9 cellular contexts compared by ENCODE assay signal in the genomic region with DNA sequence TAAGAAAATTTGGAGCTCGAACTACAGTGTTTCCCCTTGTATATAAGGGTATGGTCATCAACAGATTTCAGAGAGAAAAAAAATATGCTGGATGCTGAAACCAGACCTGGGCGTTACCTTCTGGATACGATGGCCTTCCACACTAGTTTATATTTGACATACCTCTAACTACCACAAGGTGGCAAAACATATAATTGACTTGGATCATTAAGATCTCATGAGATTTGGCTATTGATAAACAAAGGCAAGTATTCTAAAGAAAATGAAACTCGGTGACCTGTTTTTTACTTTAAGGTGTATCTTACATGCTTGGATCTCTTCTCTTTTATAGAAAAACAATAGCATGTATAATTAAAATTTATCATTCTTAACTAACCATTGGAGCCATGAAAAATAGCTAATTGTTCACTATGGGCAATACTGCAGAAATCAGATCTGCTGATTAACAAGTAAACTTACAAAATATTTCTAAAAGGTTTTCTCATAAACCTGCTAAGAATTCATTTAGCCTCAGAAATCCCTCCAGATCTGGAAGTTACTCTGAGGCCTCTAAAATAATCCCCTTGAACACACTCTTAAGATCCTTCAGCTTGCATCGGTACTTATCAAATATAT.
DNase-seq lines count a peak whose midpoint lies in the region; ATAC-seq and TF ChIP-seq lines count a peak whose summit lies in the region.
"Had no signal": no experiment of that assay in that cellular context is flagged by ENCODE, and none has a peak within 500 bp of the region (broad histone marks: within the 10 kb centered on the region; RNA-seq: fewer than 3 reads in every experiment).

No MANE protein-coding gene starts in this region.

- intact Hi-C loops in left colon (cut with DNase I, micrococcal nuclease), result no loop called here
- intact Hi-C loops in sigmoid colon (cut with DNase I), result no loop called here

- no peak for TF ChIP-seq POLR2A in sigmoid colon (IDR thresholded peaks at IDR 0.05)

- H3K36me3 ChIP-seq in kidney epithelial cell (ENCODE audit: control insufficient read depth, insufficient read depth, low read length) (no peaks in the 10 kb centered on the region), sigmoid colon (no peaks in the 10 kb centered on the region)

- TF ChIP-seq CTCF in GM12864 (IDR thresholded peaks at IDR 0.05; ENCODE audit: low read depth, low read length, missing control alignments) (peak; percentile 42), kidney epithelial cell (IDR thresholded peaks at IDR 0.05; ENCODE audit: insufficient read depth, low read length, poor library complexity, severe bottlenecking) (peak; percentile 28), sigmoid colon (IDR thresholded peaks at IDR 0.05) (peak in 1 of 4 experiments; percentile 20)

- no peak for TF ChIP-seq EP300 in sigmoid colon (IDR thresholded peaks at IDR 0.05)

- ATAC-seq in GM21423 (IDR thresholded peaks at IDR 0.05; ENCODE audit: unreplicated experiment) (peak; percentile 58), left colon (no peak)

- DNase-seq in GM12864 (ENCODE audit: low read depth) (no peak), NCI-H460 (ENCODE audit: extremely low read depth, low read depth) (peak; percentile 5), kidney epithelial cell (ENCODE audit: low read depth) (no peak), T-helper 9 cell (no peak), left colon (no peak), DMS79 treated with DMSO at 0.1 percent for 48 hours (lab: John Stamatoyannopoulos, UW) (no peak), sigmoid colon (no peak)

- H3K27ac ChIP-seq in sigmoid colon, result no peak overlapping the region
- H3K27ac ChIP-seq: skin epidermis had no signal

- no peaks in the 10 kb centered on the region for H3K9me3 ChIP-seq in sigmoid colon

- H3K4me3 ChIP-seq in GM12864 (ENCODE audit: low read depth, low read length), result no peak overlapping the region
- H3K4me3 ChIP-seq in kidney epithelial cell (ENCODE audit: low read depth, low read length), result no peak overlapping the region
- H3K4me3 ChIP-seq in sigmoid colon, result no peak overlapping the region
- H3K4me3 ChIP-seq: skin epidermis had no signal

- no peaks in the 10 kb centered on the region for H3K27me3 ChIP-seq in kidney epithelial cell (ENCODE audit: control insufficient read depth, insufficient read depth, low read length)
- no peaks in the 10 kb centered on the region for H3K27me3 ChIP-seq in sigmoid colon

- H3K4me1 ChIP-seq in sigmoid colon, result peaks cover 0 to 7% (median 0%) of the 10 kb centered on the region in 4 donors

- 38 to 55% methylated on average over 5 of the region's 5 CpGs for WGBS in sigmoid colon, 2 donors
